In the genomic region with DNA sequence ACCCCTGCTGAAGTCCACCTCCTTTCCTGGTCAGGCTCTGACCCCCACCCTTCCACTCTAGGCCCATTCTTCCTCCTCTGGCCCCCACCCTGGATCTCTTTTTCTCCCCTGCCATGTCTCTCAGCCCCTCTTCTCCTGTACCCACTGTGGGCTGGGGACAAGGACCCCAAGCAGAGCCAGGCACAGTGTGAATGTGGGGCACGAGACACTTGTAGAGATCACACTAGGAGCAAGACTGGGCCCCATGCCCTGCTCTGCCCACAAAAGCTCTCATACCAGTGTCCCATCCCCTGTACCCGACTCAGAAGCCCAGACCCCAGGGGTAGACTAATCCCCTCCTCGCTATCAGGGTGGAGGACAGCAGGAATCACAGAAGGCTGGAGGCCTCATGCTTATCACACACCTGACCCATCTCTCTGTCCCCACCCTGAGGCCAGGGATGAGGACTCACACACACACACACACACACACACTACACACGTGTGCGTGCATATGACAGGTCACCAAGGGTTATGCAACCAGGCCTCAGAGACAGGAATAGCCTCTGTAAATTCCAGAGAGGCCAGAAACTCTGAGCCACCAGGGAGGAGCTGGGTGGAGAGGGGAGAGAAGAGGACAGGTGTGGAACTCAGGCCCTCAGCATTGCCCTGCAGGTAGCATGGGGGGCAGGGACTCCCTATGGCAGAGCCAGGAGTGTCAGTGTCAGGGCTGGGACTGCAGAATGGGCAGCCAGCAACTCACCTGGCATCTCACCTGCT, we compare ENCODE assay signal across 10 cellular contexts. TPM values are rescaled to one million over a fixed set of nuclear protein-coding genes. Genes with fewer than 3 reads are reported as not detected.
A peak's percentile ranks its signal among the peaks of the same experiment; 100 is the strongest.
DNase-seq lines count a peak whose midpoint lies in the region; ATAC-seq, FAIRE-seq and TF ChIP-seq lines count a peak whose summit lies in the region.
"Had no signal": no experiment of that assay in that cellular context is flagged by ENCODE, and none has a peak within 500 bp of the region (broad histone marks: within the 10 kb centered on the region; RNA-seq: fewer than 3 reads in every experiment).

No MANE protein-coding gene starts in this region.

- no peaks in the 10 kb centered on the region for H3K9me3 Mint-ChIP-seq in T-helper 1 cell treated with Interleukin-12 subunit alpha and Interleukin-12 subunit beta and Interleukin-4 antibody, amounts not matched to agents 30 μg/mL and 1 μg/mL, for 36 hours
- no peaks in the 10 kb centered on the region for H3K9me3 Mint-ChIP-seq in WTC11

- H3K4me1 ChIP-seq in heart right ventricle (peaks cover 22 to 86% (median 74%) of the 10 kb centered on the region in 9 donors), small intestine (ENCODE audit: control insufficient read depth in 2 of 2, insufficient read depth in 1 of 2, low read depth in 1 of 2, low read length in 1 of 2) (peaks cover 11 to 17% of the 10 kb centered on the region in 2 donors), thyroid gland (peaks cover 32 to 69% of the 10 kb centered on the region in 2 donors)

- no peaks in the 10 kb centered on the region for H3K27me3 Mint-ChIP-seq in T-helper 1 cell treated with Interleukin-12 subunit alpha and Interleukin-12 subunit beta and Interleukin-4 antibody, amounts not matched to agents 30 μg/mL and 1 μg/mL, for 36 hours (ENCODE audit: low read depth)
- peaks cover 3% of the 10 kb centered on the region; the same call in 1 of the 2 replicates for H3K27me3 Mint-ChIP-seq in WTC11 (ENCODE audit: low read depth)

- H3K27ac ChIP-seq in heart right ventricle (peak overlapping the region in 9 of 10 donors; percentile 54 to 97 (median 74)), small intestine (ENCODE audit: low read depth in 1 of 2, low read length in 1 of 2) (peak overlapping the region; percentile 72 to 95), thyroid gland (no peak overlapping the region)

- 65 to 73% methylated on average over 5 of the region's 5 CpGs for WGBS in heart right ventricle, 2 donors
- WGBS in small intestine, 3 donors, result 66 to 72% (median 67%) methylated on average over 5 of the region's 5 CpGs
- 87 to 91% methylated on average over 5 of the region's 5 CpGs for WGBS in thyroid gland, 2 donors

- peaks cover 45% of the 10 kb centered on the region for H3K4me1 Mint-ChIP-seq in T-helper 1 cell treated with Interleukin-12 subunit alpha and Interleukin-12 subunit beta and Interleukin-4 antibody, amounts not matched to agents 30 μg/mL and 1 μg/mL, for 36 hours (ENCODE audit: low read depth)
- H3K4me1 Mint-ChIP-seq in WTC11, result peaks cover 37% of the 10 kb centered on the region

- FAIRE-seq in small intestine (lab: Jason Lieb, UNC), result no peak
- FAIRE-seq: A549 had no signal

- DNase-seq in T-helper 1 cell, result no peak
- no peak for DNase-seq in WTC11 (ENCODE audit: low spot score)
- no peak for DNase-seq in heart right ventricle
- DNase-seq in small intestine, result peak; percentile 72
- DNase-seq in NCI-H2081 treated with DMSO at 0.1 percent for 48 hours (lab: John Stamatoyannopoulos, UW), result no peak
- no peak for DNase-seq in central memory CD4-positive, alpha-beta T cell
- no peak for DNase-seq in thyroid gland
- DNase-seq: NCI-H526 had no signal

- H3K9me3 ChIP-seq in heart right ventricle (no peaks in the 10 kb centered on the region), small intestine (ENCODE audit: control insufficient read depth, low read depth) (no peaks in the 10 kb centered on the region), thyroid gland (no peaks in the 10 kb centered on the region)
- H3K9me3 ChIP-seq: A549 had no signal

- H3K27ac Mint-ChIP-seq in T-helper 1 cell treated with Interleukin-12 subunit alpha and Interleukin-12 subunit beta and Interleukin-4 antibody, amounts not matched to agents 30 μg/mL and 1 μg/mL, for 36 hours, result peak overlapping the region; percentile 97
- peak overlapping the region; percentile 46 for H3K27ac Mint-ChIP-seq in WTC11

- TF ChIP-seq CTCF in WTC11 (IDR thresholded peaks at IDR 0.05), result no peak
- TF ChIP-seq CTCF in heart right ventricle (IDR thresholded peaks at IDR 0.05), result no peak
- no peak for TF ChIP-seq CTCF in thyroid gland (IDR thresholded peaks at IDR 0.05)

- POLR2A ChIA-PET in WTC11 (lab: Charles Lee), result no interaction called here

- CTCF ChIA-PET in WTC11 (lab: Charles Lee), result interaction anchor here (1.3 to 3.4 kb wide), 2 partner anchors 14 to 127 kb away, joined by 3 to 20 read pairs; no protein-coding TSS in a partner anchor

- H3K27me3 ChIP-seq in heart right ventricle, result no peaks in the 10 kb centered on the region
- no peaks in the 10 kb centered on the region for H3K27me3 ChIP-seq in small intestine (ENCODE audit: control insufficient read depth in 2 of 2, insufficient read depth in 2 of 2, low read length in 2 of 2)
- H3K27me3 ChIP-seq in thyroid gland, result no peaks in the 10 kb centered on the region

- H3K36me3 Mint-ChIP-seq in T-helper 1 cell treated with Interleukin-12 subunit alpha and Interleukin-12 subunit beta and Interleukin-4 antibody, amounts not matched to agents 30 μg/mL and 1 μg/mL, for 36 hours (ENCODE audit: low read depth), result peaks cover 17% of the 10 kb centered on the region
- H3K36me3 Mint-ChIP-seq in WTC11, result no peaks in the 10 kb centered on the region

- no peak for ATAC-seq in WTC11
- peak in 7 of 8 donors; percentile 27 to 73 (median 52) for ATAC-seq in heart right ventricle
- ATAC-seq: A549 had no signal

- H3K4me3 ChIP-seq in heart right ventricle (no peak overlapping the region), small intestine (ENCODE audit: low read depth in 1 of 2, low read length in 2 of 2) (no peak overlapping the region), thyroid gland (replicated peaks in 1 of 3) (no peak overlapping the region)
- H3K4me3 ChIP-seq: A549 had no signal

- intact Hi-C loops in heart right ventricle (cut with DNase I), result no loop called here
- intact Hi-C loops in thyroid gland (cut with DNase I), result no loop called here

- H3K36me3 ChIP-seq in heart right ventricle, result peaks cover 0 to 7% (median 0%) of the 10 kb centered on the region in 9 donors
- H3K36me3 ChIP-seq in small intestine (ENCODE audit: control insufficient read depth in 2 of 2, insufficient read depth in 2 of 2, low read length in 2 of 2), result no peaks in the 10 kb centered on the region
- H3K36me3 ChIP-seq in thyroid gland, result no peaks in the 10 kb centered on the region

- H3K4me3 Mint-ChIP-seq in T-helper 1 cell treated with Interleukin-12 subunit alpha and Interleukin-12 subunit beta and Interleukin-4 antibody, amounts not matched to agents 30 μg/mL and 1 μg/mL, for 36 hours, result peak overlapping the region; percentile 99
- H3K4me3 Mint-ChIP-seq in WTC11, result no peak overlapping the region

- TF ChIP-seq POLR2A in thyroid gland (IDR thresholded peaks at IDR 0.05), result no peak

TF ChIP-seq in WTC11, 78 proteins besides CTCF, POLR2A, EP300 and RAD21:
- TF ChIP-seq, protein P1, sequence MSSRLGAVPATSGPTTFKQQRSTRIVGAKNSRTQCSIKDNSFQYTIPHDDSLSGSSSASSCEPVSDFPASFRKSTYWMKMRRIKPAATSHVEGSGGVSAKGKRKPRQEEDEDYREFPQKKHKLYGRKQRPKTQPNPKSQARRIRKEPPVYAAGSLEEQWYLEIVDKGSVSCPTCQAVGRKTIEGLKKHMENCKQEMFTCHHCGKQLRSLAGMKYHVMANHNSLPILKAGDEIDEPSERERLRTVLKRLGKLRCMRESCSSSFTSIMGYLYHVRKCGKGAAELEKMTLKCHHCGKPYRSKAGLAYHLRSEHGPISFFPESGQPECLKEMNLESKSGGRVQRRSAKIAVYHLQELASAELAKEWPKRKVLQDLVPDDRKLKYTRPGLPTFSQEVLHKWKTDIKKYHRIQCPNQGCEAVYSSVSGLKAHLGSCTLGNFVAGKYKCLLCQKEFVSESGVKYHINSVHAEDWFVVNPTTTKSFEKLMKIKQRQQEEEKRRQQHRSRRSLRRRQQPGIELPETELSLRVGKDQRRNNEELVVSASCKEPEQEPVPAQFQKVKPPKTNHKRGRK (CRISPR knock-in tag; IDR thresholded peaks at IDR 0.05; ENCODE audit: borderline replicate concordance), result no peak
- TF ChIP-seq, protein P2, sequence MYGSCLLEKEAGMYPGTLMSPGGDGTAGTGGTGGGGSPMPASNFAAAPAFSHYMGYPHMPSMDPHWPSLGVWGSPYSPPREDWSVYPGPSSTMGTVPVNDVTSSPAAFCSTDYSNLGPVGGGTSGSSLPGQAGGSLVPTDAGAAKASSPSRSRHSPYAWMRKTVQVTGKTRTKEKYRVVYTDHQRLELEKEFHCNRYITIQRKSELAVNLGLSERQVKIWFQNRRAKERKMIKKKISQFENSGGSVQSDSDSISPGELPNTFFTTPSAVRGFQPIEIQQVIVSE (CRISPR knock-in tag; IDR thresholded peaks at IDR 0.05; ENCODE audit: borderline replicate concordance), result no peak
- TF ChIP-seq, protein P3, sequence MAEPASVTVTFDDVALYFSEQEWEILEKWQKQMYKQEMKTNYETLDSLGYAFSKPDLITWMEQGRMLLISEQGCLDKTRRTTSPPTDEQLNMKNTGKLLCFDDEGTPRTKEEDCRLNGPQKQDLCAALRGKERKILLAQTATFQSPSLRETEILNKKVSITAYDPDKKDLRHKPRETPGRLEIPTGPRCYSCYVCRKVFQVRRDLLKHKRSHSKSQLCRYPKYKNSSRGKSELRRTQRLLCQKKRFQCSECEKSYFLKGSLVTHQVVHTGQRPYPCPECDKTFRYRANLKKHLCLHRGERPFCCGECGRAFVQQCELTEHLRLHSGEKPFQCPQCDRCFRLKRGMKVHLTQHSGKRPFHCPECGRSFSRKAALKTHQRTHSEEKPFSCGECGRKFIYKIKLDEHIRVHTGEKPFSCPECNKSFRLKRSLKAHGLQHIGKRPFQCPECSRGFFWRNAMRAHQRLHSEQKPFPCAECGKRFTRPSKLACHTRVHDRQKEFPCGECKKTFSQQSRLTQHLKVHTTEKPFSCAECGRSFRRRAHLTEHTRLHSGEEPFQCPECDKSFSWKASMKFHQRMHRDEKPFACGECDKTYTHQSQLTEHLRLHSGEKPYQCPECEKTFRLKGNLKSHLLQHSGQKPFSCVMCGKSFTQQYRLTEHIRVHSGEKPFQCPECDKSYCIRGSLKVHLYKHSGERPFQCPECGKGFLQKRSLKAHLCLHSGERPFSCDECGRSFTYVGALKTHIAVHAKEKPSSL (CRISPR knock-in tag; conservative IDR thresholded peaks at IDR 0.05), result no peak
- TF ChIP-seq ZBTB21 (CRISPR knock-in tag; IDR thresholded peaks at IDR 0.05; ENCODE audit: borderline replicate concordance) (no peak), KAT7 (CRISPR knock-in tag; IDR thresholded peaks at IDR 0.05; ENCODE audit: borderline replicate concordance) (no peak), ZNF138 (CRISPR knock-in tag; conservative IDR thresholded peaks at IDR 0.05) (no peak), ZNF396 (CRISPR knock-in tag; IDR thresholded peaks at IDR 0.05; ENCODE audit: borderline replicate concordance) (no peak), ZNF232 (CRISPR knock-in tag; IDR thresholded peaks at IDR 0.05) (no peak), GRHL2 (CRISPR knock-in tag; IDR thresholded peaks at IDR 0.05; ENCODE audit: insufficient replicate concordance, severe bottlenecking) (no peak)

RNA-seq across cellular contexts. Expression of a gene that starts 21.1 kb away (rescaled TPM):
- total RNA-seq in WTC11 (2021) (12.9 to 16.0 TPM (median 14.8 TPM) in 3 replicates), heart right ventricle (10 to 100 TPM; 15.2 to 46.9 (median 25.3) TPM), thyroid gland (10 to 100 TPM; 31.5 to 38.6 (median 33.1) TPM)
- polyA plus RNA-seq in heart right ventricle (10 to 100 TPM; 17.9 to 65.8 TPM), small intestine (100 to 1,000 TPM in 2 of 3 donors, 10 to 100 TPM in 1; 65.2 to 132 (median 106) TPM)

Comparison
In these comparisons a context has a peak if more than half of its experiments do, and no peak if none do; other contexts are left out.
1. H3K27ac ChIP-seq: peak in heart right ventricle (9 of 10) and small intestine (2 of 2); none in thyroid gland (0 of 3).